Comparison of ENCODE assay signal across 16 cellular contexts in genomic region chr20:14384411-14384810, GRCh38. TPM values are rescaled to one million over a fixed set of nuclear protein-coding genes. Genes with fewer than 3 reads are reported as not detected.
DNase-seq lines count a peak whose midpoint lies in the region; FAIRE-seq lines count a peak whose summit lies in the region.
"Had no signal": no experiment of that assay in that cellular context is flagged by ENCODE, and none has a peak within 500 bp of the region (broad histone marks: within the 10 kb centered on the region; RNA-seq: fewer than 3 reads in every experiment).

No MANE protein-coding gene starts in this region.

- H3K9ac ChIP-seq in GM23248, result no peak overlapping the region
- no peak overlapping the region for H3K9ac ChIP-seq in adipocyte (ENCODE audit: low read length)

- H3K27ac ChIP-seq in GM23248 (no peak overlapping the region), substantia nigra (ENCODE audit: low read depth, low read length, poor library complexity, severe bottlenecking) (no peak overlapping the region)
- H3K27ac ChIP-seq: neutrophil, right atrium auricular region had no signal

- H4K20me1 ChIP-seq in GM23248 (ENCODE audit: insufficient read depth), result no peaks in the 10 kb centered on the region

- H3K4me3 ChIP-seq in GM23248 (no peak overlapping the region), adipocyte (ENCODE audit: low read length) (no peak overlapping the region)
- H3K4me3 ChIP-seq: right atrium auricular region had no signal

- no peaks in the 10 kb centered on the region for H3K36me3 ChIP-seq in GM23248 (ENCODE audit: low read depth)
- H3K36me3 ChIP-seq in adipocyte (ENCODE audit: control insufficient read depth, insufficient read depth, low read length, severe bottlenecking), result no peaks in the 10 kb centered on the region
- H3K36me3 ChIP-seq: neutrophil, right atrium auricular region had no signal

- H3K4me1 ChIP-seq in GM23248 (ENCODE audit: insufficient read depth) (peaks cover 8% of the 10 kb centered on the region; the same call in 1 of the 2 replicates), adipocyte (ENCODE audit: control insufficient read depth, insufficient read depth, low read length) (no peaks in the 10 kb centered on the region)
- H3K4me1 ChIP-seq: right atrium auricular region had no signal

- no peaks in the 10 kb centered on the region for H3K79me2 ChIP-seq in GM23248 (ENCODE audit: insufficient read depth)

- in situ Hi-C loops in GM23248 (cut with MboI), result no loop called here

- DNase-seq in AG08396 (ENCODE audit: low spot score), result peak; percentile 4
- peak; percentile 16 for DNase-seq in GM23248
- peak; percentile 48 for DNase-seq in adipocyte (ENCODE audit: low read depth)
- DNase-seq in inferior parietal cortex (ENCODE audit: extremely low spot score), result peak; percentile 11
- DNase-seq in NK-92 treated with Interleukin-12 subunit alpha and Interleukin-12 subunit beta, amount 100 ng/mL, for 24 hours (lab: John Stamatoyannopoulos, UW), result no peak
- no peak for DNase-seq in RCC 7860 (ENCODE audit: low spot score)
- no peak for DNase-seq in substantia nigra (lab: John Stamatoyannopoulos, UW)
- DNase-seq: activated CD4-positive, alpha-beta T cell treated with anti-CD3 and anti-CD28 coated beads for 48 hours; activated CD8-positive, alpha-beta memory T cell treated with anti-CD3 and anti-CD28 coated beads, Interleukin-2, amount 50 U/mL, for 48 hours; HFFc6; kidney glomerular epithelial cell; midbrain; MV-4-11; stimulated activated CD4-positive, alpha-beta T cell treated with anti-CD3 and anti-CD28 coated beads, Interleukin-1b, Interleukin-23, amount 100 ng/mL, for 48 hours had no signal

- 3 to 4% methylated on average over 1 of the region's 1 CpG for WGBS in GM23248 (ENCODE audit: low coverage in 1 of 2, low lambda C conversion rate in 2 of 2, missing lambda C conversion rate in 2 of 2), 2 experiments

- H3K27me3 ChIP-seq in GM23248 (replicated peaks; ENCODE audit: insufficient read depth) (no peaks in the 10 kb centered on the region), adipocyte (replicated peaks; ENCODE audit: control insufficient read depth, insufficient read depth, low read length) (no peaks in the 10 kb centered on the region)
- H3K27me3 ChIP-seq: neutrophil, right atrium auricular region had no signal

- FAIRE-seq in RCC 7860 (lab: Jason Lieb, UNC), result no peak

- 0 out of 2 replicates have a peak overlapping the region, but pooled peaks have one; percentile 3 for H2AFZ ChIP-seq in GM23248

- no peak overlapping the region for H3K4me2 ChIP-seq in GM23248 (ENCODE audit: unreplicated experiment)

- no peaks in the 10 kb centered on the region for H3F3A ChIP-seq in GM23248 (ENCODE audit: insufficient read depth)

- H3K9me3 ChIP-seq in GM23248 (ENCODE audit: low read depth), result no peaks in the 10 kb centered on the region
- H3K9me3 ChIP-seq in adipocyte (ENCODE audit: control insufficient read depth, low read length), result peaks cover 12% of the 10 kb centered on the region
- H3K9me3 ChIP-seq: neutrophil had no signal

- peaks cover 5% of the 10 kb centered on the region; the same call in 1 of the 2 replicates for H3K9me2 ChIP-seq in GM23248 (ENCODE audit: insufficient read depth)

RNA-seq across cellular contexts. Expression of gene FLRT3, which starts 47.0 kb away (rescaled TPM):
- 2.3 and 2.4 TPM in 2 replicates for total RNA-seq in GM23248 (2014; rRNA removed; shearing (Covaris generic))
- polyA plus RNA-seq in GM23248 (2016; fragmentation: Nextera tagmentation; extraction: Ambion mirVana), result 2.4 and 3.0 TPM in 2 replicates
- total RNA-seq: HFFc6 had no signal

Comparison
In these comparisons a context has a peak if more than half of its experiments do, and no peak if none do; other contexts are left out.
1. DNase-seq: peak in AG08396 (single experiment), GM23248 (single experiment), adipocyte (single experiment) and inferior parietal cortex (single experiment); none in NK-92 treated with Interleukin-12 subunit alpha and Interleukin-12 subunit beta, amount 100 ng/mL, for 24 hours (single experiment), RCC 7860 (single experiment) and substantia nigra (0 of 49).